13 cellular contexts compared by ENCODE assay signal in the genomic region with DNA sequence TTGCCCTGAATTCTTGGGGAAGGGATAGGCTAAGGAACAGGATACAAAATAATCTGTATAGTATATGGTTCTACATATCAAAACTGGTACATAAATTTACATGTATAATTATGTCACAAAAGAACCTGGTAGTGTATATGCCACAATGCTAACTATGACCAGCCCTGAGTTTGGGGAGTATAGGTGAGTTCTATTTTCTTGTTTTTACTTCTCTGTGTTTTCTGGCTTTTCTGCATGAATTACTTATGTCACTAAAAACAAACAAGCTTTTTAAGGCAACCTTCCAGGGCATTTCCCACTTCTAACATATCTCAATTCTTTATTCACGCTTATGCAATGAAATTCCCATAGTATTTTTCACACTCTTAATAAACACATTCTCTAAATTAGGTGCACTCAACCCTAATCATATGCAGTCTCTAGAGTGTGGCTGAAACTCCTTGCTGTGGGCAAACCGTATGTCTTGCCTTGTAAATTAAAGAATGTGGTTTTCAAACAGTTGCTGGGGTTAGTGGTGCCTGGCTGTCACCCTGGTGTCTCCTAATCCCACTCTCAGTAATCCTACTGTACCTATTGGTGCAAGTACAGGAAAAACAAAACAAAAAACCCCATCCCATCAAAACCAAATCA. TPM values are rescaled to one million over a fixed set of nuclear protein-coding genes. Genes with fewer than 3 reads are reported as not detected.
DNase-seq lines count a peak whose midpoint lies in the region; ATAC-seq and TF ChIP-seq lines count a peak whose summit lies in the region.
"Had no signal": no experiment of that assay in that cellular context is flagged by ENCODE, and none has a peak within 500 bp of the region (broad histone marks: within the 10 kb centered on the region; RNA-seq: fewer than 3 reads in every experiment).

No MANE protein-coding gene starts in this region.

- H3K14ac ChIP-seq in H9 (ENCODE audit: insufficient read depth, low read length) = no peak overlapping the region

- no peaks in the 10 kb centered on the region for H3K23me2 ChIP-seq in H9 (ENCODE audit: insufficient read length, low read depth, low read length, poor library complexity, severe bottlenecking)

- H3K9me3 ChIP-seq in H9 (ENCODE audit: control insufficient read depth, low read depth, low read length) = no peaks in the 10 kb centered on the region
- H3K9me3 ChIP-seq: uterus had no signal

- H3K4me3 Mint-ChIP-seq in activated naive CD8-positive, alpha-beta T cell treated with anti-CD3 and anti-CD28 coated beads, Interleukin-2, amount 50 U/mL, for 24 hours = no peak overlapping the region
- H3K4me3 Mint-ChIP-seq in H9 = no peak overlapping the region
- H3K4me3 Mint-ChIP-seq: activated naive CD4-positive, alpha-beta T cell treated with anti-CD3 and anti-CD28 coated beads, Interleukin-2, amount 10 ng/mL, durations not matched to agents 7 days and 5 days; HFFc6; nephron had no signal

- no peak for DNase-seq in activated naive CD8-positive, alpha-beta T cell treated with anti-CD3 and anti-CD28 coated beads, Interleukin-2, amount 50 U/mL, for 24 hours
- DNase-seq in activated gamma-delta T cell (lab: John Stamatoyannopoulos, UW) = no peak
- DNase-seq in RWPE1 (ENCODE audit: low spot score) = no peak
- DNase-seq in GDM1 (lab: John Stamatoyannopoulos, UW) = no peak
- no peak for DNase-seq in H9
- DNase-seq: activated naive CD4-positive, alpha-beta T cell treated with anti-CD3 and anti-CD28 coated beads, Interleukin-2, amount 10 ng/mL, durations not matched to agents 7 days and 5 days; HFFc6; stimulated activated CD4-positive, alpha-beta T cell treated with anti-CD3 and anti-CD28 coated beads, Interleukin-2, amount 100 ng/mL, for 48 hours; uterus had no signal

- H3K27ac Mint-ChIP-seq in activated naive CD8-positive, alpha-beta T cell treated with anti-CD3 and anti-CD28 coated beads, Interleukin-2, amount 50 U/mL, for 24 hours = no peak overlapping the region
- no peak overlapping the region; a peak in 1 of 7 replicates for H3K27ac Mint-ChIP-seq in H9
- H3K27ac Mint-ChIP-seq: HFFc6 had no signal

- no peak overlapping the region for H3K56ac ChIP-seq in H9 (ENCODE audit: insufficient read length, low read depth, low read length)

- no peaks in the 10 kb centered on the region for H3K9me3 Mint-ChIP-seq in activated naive CD8-positive, alpha-beta T cell treated with anti-CD3 and anti-CD28 coated beads, Interleukin-2, amount 50 U/mL, for 24 hours
- no peaks in the 10 kb centered on the region; a peak in 1 of 5 replicates for H3K9me3 Mint-ChIP-seq in H9
- H3K9me3 Mint-ChIP-seq: HFFc6 had no signal

- no peak overlapping the region for H4K8ac ChIP-seq in H9 (replicated peaks; ENCODE audit: insufficient read length, low read depth, low read length)

- no peak overlapping the region for H2AFZ ChIP-seq in H9 (ENCODE audit: low read length)

- TF ChIP-seq CTCF in RWPE1 (conservative IDR thresholded peaks at IDR 0.05; ENCODE audit: low read depth) (no peak), H9 (conservative IDR thresholded peaks at IDR 0.05) (no peak)

- H3K79me2 ChIP-seq in H9 (ENCODE audit: insufficient read depth, low read length) = no peaks in the 10 kb centered on the region

- H3K18ac ChIP-seq in H9 (ENCODE audit: insufficient read length, low read depth, low read length) = no peak overlapping the region

- no peak overlapping the region for H2BK120ac ChIP-seq in H9 (ENCODE audit: low read depth, low read length, poor library complexity, severe bottlenecking)

- no peaks in the 10 kb centered on the region for H3K79me1 ChIP-seq in H9 (ENCODE audit: insufficient read depth, low read depth, low read length, poor library complexity, severe bottlenecking)

- no peaks in the 10 kb centered on the region for H3K36me3 Mint-ChIP-seq in activated naive CD8-positive, alpha-beta T cell treated with anti-CD3 and anti-CD28 coated beads, Interleukin-2, amount 50 U/mL, for 24 hours (ENCODE audit: low read depth)
- no peaks in the 10 kb centered on the region for H3K36me3 Mint-ChIP-seq in H9 (ENCODE audit: insufficient read depth in 1 of 3, low read depth in 3 of 3)

- no peak overlapping the region for H3K23ac ChIP-seq in H9 (ENCODE audit: insufficient read length, low read depth, low read length)

- no peak overlapping the region for H4K91ac ChIP-seq in H9 (ENCODE audit: insufficient read length, low read depth, low read length)

- WGBS in H9 (ENCODE audit: extremely low coverage, insufficient read length, low lambda C conversion rate) = 100% methylated on average over 1 of the region's 2 CpGs

- H4K20me1 ChIP-seq in H9 (ENCODE audit: control insufficient read depth, insufficient read depth, insufficient read length) = no peaks in the 10 kb centered on the region

- H2BK15ac ChIP-seq in H9 (ENCODE audit: low read depth, low read length) = no peak overlapping the region

- CTCF ChIA-PET in RWPE1 (lab: Yijun Ruan, JAX) = no interaction called here

- H2BK12ac ChIP-seq in H9 (ENCODE audit: insufficient read length, low read depth, low read length) = no peak overlapping the region

- no peaks in the 10 kb centered on the region for H3K4me1 ChIP-seq in H9 (ENCODE audit: insufficient read depth, low read length)
- H3K4me1 ChIP-seq: uterus had no signal

- no peak overlapping the region for H4K5ac ChIP-seq in H9 (ENCODE audit: insufficient read length, low read depth, low read length)

- no peak overlapping the region for H2BK20ac ChIP-seq in H9 (ENCODE audit: low read depth, low read length, poor library complexity, severe bottlenecking)

- no peak overlapping the region for H3K9ac ChIP-seq in H9 (ENCODE audit: extremely low read depth, insufficient read length, low read length)

- no peak overlapping the region for H3K4ac ChIP-seq in H9 (ENCODE audit: low read depth, low read length)

- no peak overlapping the region for H2AK5ac ChIP-seq in H9 (ENCODE audit: insufficient read length, low read length)

- H3K27me3 Mint-ChIP-seq in activated naive CD8-positive, alpha-beta T cell treated with anti-CD3 and anti-CD28 coated beads, Interleukin-2, amount 50 U/mL, for 24 hours = peaks cover 3% of the 10 kb centered on the region
- H3K27me3 Mint-ChIP-seq in H9 (ENCODE audit: low read depth) = peaks cover 6% of the 10 kb centered on the region

- no peaks in the 10 kb centered on the region for H3K27me3 ChIP-seq in H9 (ENCODE audit: insufficient read depth, low read length)
- H3K27me3 ChIP-seq: uterus had no signal

- no peak overlapping the region for H2BK5ac ChIP-seq in H9 (ENCODE audit: insufficient read length, low read length)

- peaks cover 61% of the 10 kb centered on the region for H3K4me1 Mint-ChIP-seq in activated naive CD8-positive, alpha-beta T cell treated with anti-CD3 and anti-CD28 coated beads, Interleukin-2, amount 50 U/mL, for 24 hours
- H3K4me1 Mint-ChIP-seq in H9 = peaks cover 7 to 9% of the 10 kb centered on the region in 2 experiments; a peak in 3 of 4 replicates
- H3K4me1 Mint-ChIP-seq: nephron had no signal

- H3T11ph ChIP-seq in H9 (ENCODE audit: low read length) = no peak overlapping the region

- POLR2A ChIA-PET in RWPE1 (lab: Yijun Ruan, JAX; ENCODE audit: low non-redundant PET) = no interaction called here

- ATAC-seq in GM18861 (IDR thresholded peaks at IDR 0.05; ENCODE audit: unreplicated experiment) = peak; percentile 92
- peak; percentile 95 for ATAC-seq in GM21390 (IDR thresholded peaks at IDR 0.05; ENCODE audit: unreplicated experiment)
- peak; percentile 88 for ATAC-seq in HG03108 (IDR thresholded peaks at IDR 0.05; ENCODE audit: unreplicated experiment)
- ATAC-seq in activated naive CD8-positive, alpha-beta T cell treated with anti-CD3 and anti-CD28 coated beads, Interleukin-2, amount 50 U/mL, for 24 hours = peak; percentile 62

- H3K4me2 ChIP-seq in H9 (ENCODE audit: insufficient read depth, insufficient read length, low read length) = no peak overlapping the region

- H3K27ac ChIP-seq in RWPE1 (no peak overlapping the region), H9 (ENCODE audit: insufficient read length, low read depth, low read length) (no peak overlapping the region)
- H3K27ac ChIP-seq: uterus had no signal

RNA-seq across cellular contexts. Expression of a gene that starts 14.0 kb away (rescaled TPM):
- 23.3 and 24.2 TPM in 2 replicates for total RNA-seq in H9 (2021)
